15 cellular contexts compared by ENCODE assay signal in genomic region chr5:151173711-151174611, GRCh38. TPM values are rescaled to one million over a fixed set of nuclear protein-coding genes. Genes with fewer than 3 reads are reported as not detected.
A peak's percentile ranks its signal among the peaks of the same experiment; 100 is the strongest.
DNase-seq lines count a peak whose midpoint lies in the region; ATAC-seq and TF ChIP-seq lines count a peak whose summit lies in the region.
"Had no signal": no experiment of that assay in that cellular context is flagged by ENCODE, and none has a peak within 500 bp of the region (broad histone marks: within the 10 kb centered on the region; RNA-seq: fewer than 3 reads in every experiment).

No MANE protein-coding gene starts in this region.

- no peaks in the 10 kb centered on the region for H3K9me3 Mint-ChIP-seq in CD8-positive, alpha-beta memory T cell
- H3K9me3 Mint-ChIP-seq: stimulated activated naive CD8-positive, alpha-beta T cell treated with anti-CD3 and anti-CD28 coated beads, Interleukin-15, Interleukin-2, amounts not matched to agents 100 ng/mL and 50 ng/mL, for 24 hours had no signal

- no peaks in the 10 kb centered on the region for H3K27me3 ChIP-seq in CD8-positive, alpha-beta memory T cell (ENCODE audit: insufficient read depth, low read length, poor library complexity, severe bottlenecking)
- H3K27me3 ChIP-seq: gastrocnemius medialis, spleen had no signal

- POLR2A ChIA-PET in CD8-positive, alpha-beta memory T cell (lab: Charles Lee): no interaction called here

- no peak overlapping the region for H3K4me3 Mint-ChIP-seq in CD8-positive, alpha-beta memory T cell
- H3K4me3 Mint-ChIP-seq: stimulated activated naive CD8-positive, alpha-beta T cell treated with anti-CD3 and anti-CD28 coated beads, Interleukin-15, Interleukin-2, amounts not matched to agents 100 ng/mL and 50 ng/mL, for 24 hours had no signal

- CTCF ChIA-PET in CD8-positive, alpha-beta memory T cell (lab: Charles Lee): interaction anchor here (0.9 to 1.9 kb wide), 4 partner anchors 9 to 59 kb away, joined by 3 to 9 read pairs (median 4); no protein-coding TSS in a partner anchor

- H3K36me3 Mint-ChIP-seq in CD8-positive, alpha-beta memory T cell: peaks cover 0 to 23% (median 8%) of the 10 kb centered on the region in 3 donors

- no peak overlapping the region for H3K27ac ChIP-seq in CD8-positive, alpha-beta memory T cell (ENCODE audit: low read depth, low read length)
- H3K27ac ChIP-seq: PC-9 had no signal

- H3K27ac Mint-ChIP-seq in CD8-positive, alpha-beta memory T cell: peak overlapping the region in 7 of 8 donors; percentile 22 to 90 (median 60)
- H3K27ac Mint-ChIP-seq: stimulated activated naive CD8-positive, alpha-beta T cell treated with anti-CD3 and anti-CD28 coated beads, Interleukin-15, Interleukin-2, amounts not matched to agents 100 ng/mL and 50 ng/mL, for 24 hours had no signal

- peaks cover 15 to 24% (median 17%) of the 10 kb centered on the region in 3 donors for H3K4me1 Mint-ChIP-seq in CD8-positive, alpha-beta memory T cell

- H3K27me3 Mint-ChIP-seq in CD8-positive, alpha-beta memory T cell: no peaks in the 10 kb centered on the region
- H3K27me3 Mint-ChIP-seq: stimulated activated naive CD8-positive, alpha-beta T cell treated with anti-CD3 and anti-CD28 coated beads, Interleukin-15, Interleukin-2, amounts not matched to agents 100 ng/mL and 50 ng/mL, for 24 hours had no signal

- intact Hi-C loops in left ventricle myocardium superior (cut with micrococcal nuclease): no loop called here

- H3K36me3 ChIP-seq in CD8-positive, alpha-beta memory T cell (ENCODE audit: insufficient read depth, low read length): peaks cover 7% of the 10 kb centered on the region

- H3K4me3 ChIP-seq in CD8-positive, alpha-beta memory T cell (ENCODE audit: low read length): no peak overlapping the region
- peak overlapping the region; percentile 42 for H3K4me3 ChIP-seq in WI38 (ENCODE audit: low read depth, low read length)
- H3K4me3 ChIP-seq: gastrocnemius medialis, PC-9 had no signal

- no peak for TF ChIP-seq CTCF in WI38 (IDR thresholded peaks at IDR 0.05; ENCODE audit: low read depth, low read length)

- ATAC-seq in left ventricle myocardium superior (peak; percentile 53), GM19328 (IDR thresholded peaks at IDR 0.05; ENCODE audit: unreplicated experiment) (no peak)

- no peaks in the 10 kb centered on the region for H3K9me3 ChIP-seq in CD8-positive, alpha-beta memory T cell (ENCODE audit: low read length)
- H3K9me3 ChIP-seq: gastrocnemius medialis, spleen had no signal

- H3K4me1 ChIP-seq in CD8-positive, alpha-beta memory T cell (ENCODE audit: insufficient read depth, low read length): no peaks in the 10 kb centered on the region

- DNase-seq in CD8-positive, alpha-beta memory T cell: no peak
- DNase-seq in left ventricle myocardium superior: no peak
- peak; percentile 21 for DNase-seq in stimulated activated CD8-positive, alpha-beta memory T cell treated with anti-CD3 and anti-CD28 coated beads, Interleukin-4, amount 100 ng/mL, for 48 hours
- DNase-seq in A172 (ENCODE audit: low spot score): no peak
- no peak for DNase-seq in DMS153 treated with DMSO at 0.1 percent for 48 hours (lab: John Stamatoyannopoulos, UW; ENCODE audit: unreplicated experiment)
- DNase-seq: activated effector memory CD4-positive, alpha-beta T cell treated with anti-CD3 and anti-CD28 coated beads, Interleukin-2, amount 50 U/mL, for 16 hours; aorta; C1 segment of cervical spinal cord; NCI-H2029; PC-9; spleen had no signal

RNA-seq across cellular contexts. Expression of gene ANXA6, which starts 16.4 kb away (rescaled TPM):
- total RNA-seq in CD8-positive, alpha-beta memory T cell: 100 to 1,000 TPM; 452 to 459 TPM
- polyA plus RNA-seq in CD8-positive, alpha-beta memory T cell: 351 TPM
- total RNA-seq in left ventricle myocardium superior: 214 TPM
- total RNA-seq in A172 (2014; rRNA removed; shearing (Covaris generic)): 424 and 507 TPM in 2 replicates

RNA-seq across cellular contexts. Expression of gene CCDC69, which starts 49.9 kb away (rescaled TPM):
- total RNA-seq in CD8-positive, alpha-beta memory T cell: 10 to 100 TPM; 47.9 to 50.5 TPM
- polyA plus RNA-seq in CD8-positive, alpha-beta memory T cell: 134 TPM
- 178 TPM for total RNA-seq in left ventricle myocardium superior
- 3.3 and 3.7 TPM in 2 replicates for total RNA-seq in A172 (2014; rRNA removed; shearing (Covaris generic))

Comparison
In these comparisons a context has a peak if more than half of its experiments do, and no peak if none do; other contexts are left out.
1. RNA of gene CCDC69, which starts 49.9 kb away (total RNA-seq): 178 TPM in left ventricle myocardium superior (single experiment) and 47.9 to 50.5 TPM in CD8-positive, alpha-beta memory T cell; 3.3 to 3.7 TPM in A172; every median in the first group is over 10 times any median in the second.